In the genomic region with DNA sequence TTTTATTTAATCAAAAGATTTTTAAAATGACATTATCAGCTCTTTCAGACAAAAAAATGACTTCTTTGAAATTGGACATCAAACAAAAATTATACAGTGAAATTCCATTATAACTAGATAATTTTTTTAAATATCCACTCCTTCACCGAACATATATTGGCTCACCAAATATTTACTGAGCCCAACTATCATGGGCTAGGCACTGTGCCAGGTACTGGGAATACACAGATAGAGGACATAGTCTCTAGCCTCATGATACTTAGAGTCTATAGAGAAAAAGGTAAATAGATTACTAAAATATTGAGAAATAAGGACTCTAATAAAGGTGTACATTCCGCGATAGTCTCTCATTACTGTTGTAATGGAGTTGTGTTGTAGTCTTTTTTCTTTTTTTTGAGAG, we compare ENCODE assay signal across 30 cellular contexts.
"Had no signal": no experiment of that assay in that cellular context is flagged by ENCODE, and none has a peak within 500 bp of the region (broad histone marks: within the 10 kb centered on the region; RNA-seq: fewer than 3 reads in every experiment).

No MANE protein-coding gene starts in this region.

- DNase-seq: activated B cell treated with CpG ODN at 0.5 μM for 24 hours; activated CD4-positive, alpha-beta memory T cell treated with anti-CD3 and anti-CD28 coated beads for 36 hours; activated CD4-positive, alpha-beta T cell treated with anti-CD3 and anti-CD28 coated beads for 36 hours; activated CD4-positive, alpha-beta T cell treated with anti-CD3 and anti-CD28 coated beads, Interleukin-2, amount 10 ng/mL, durations not matched to agents 24 days and 14 days; activated CD4-positive, CD25-positive, alpha-beta regulatory T cell treated with anti-CD3 and anti-CD28 coated beads, Interleukin-2, amount 50 U/mL, for 72 hours; activated CD8-positive, alpha-beta memory T cell treated with anti-CD3 and anti-CD28 coated beads, Interleukin-2, amount 10 ng/mL, durations not matched to agents 7 days and 5 days; activated CD8-positive, alpha-beta memory T cell treated with anti-CD3 and anti-CD28 coated beads, Interleukin-2, amount 50 U/mL, for 4 hours; activated CD8-positive, alpha-beta T cell treated with anti-CD3 and anti-CD28 coated beads, Interleukin-2, amount 10 ng/mL, durations not matched to agents 7 days and 5 days; activated effector memory CD4-positive, alpha-beta T cell treated with anti-CD3 and anti-CD28 coated beads, Interleukin-2, amount 50 U/mL, for 16 hours; activated naive CD4-positive, alpha-beta T cell treated with anti-CD3 and anti-CD28 coated beads for 36 hours; activated naive CD8-positive, alpha-beta T cell treated with anti-CD3 and anti-CD28 coated beads for 36 hours; activated naive CD8-positive, alpha-beta T cell treated with anti-CD3 and anti-CD28 coated beads, Interleukin-2, amount 50 U/mL, for 24 hours; activated T-cell treated with anti-CD3 and anti-CD28 coated beads, Interleukin-2, amount 50 U/mL, for 1 hour; activated T-cell treated with anti-CD3 and anti-CD28 coated beads, Interleukin-2, amount 50 U/mL, for 48 hours; adrenal gland; amygdala; aorta; caudate nucleus; effector CD8-positive, alpha-beta T cell; esophagus squamous epithelium; foreskin melanocyte; head of caudate nucleus; hippocampal formation; T1000; WERI-Rb-1 had no signal

- H3K27ac ChIP-seq: adrenal gland, body of pancreas, epithelial cell of prostate, esophagus squamous epithelium, gastroesophageal sphincter, WERI-Rb-1 had no signal

- H3K4me3 ChIP-seq: adrenal gland, body of pancreas, esophagus squamous epithelium, gastroesophageal sphincter had no signal

- FAIRE-seq: colon, endothelial cell of umbilical vein had no signal
